Comparison of ENCODE assay signal across 9 cellular contexts in genomic region chrX:137427813-137428212, GRCh38.
DNase-seq lines count a peak whose midpoint lies in the region; ATAC-seq and TF ChIP-seq lines count a peak whose summit lies in the region.
"Had no signal": no experiment of that assay in that cellular context is flagged by ENCODE, and none has a peak within 500 bp of the region (broad histone marks: within the 10 kb centered on the region; RNA-seq: fewer than 3 reads in every experiment).

No MANE protein-coding gene starts in this region.

- no peak for TF ChIP-seq CTCF in CD4-positive, alpha-beta T cell (IDR thresholded peaks at IDR 0.05)
- TF ChIP-seq CTCF in Peyer's patch (IDR thresholded peaks at IDR 0.05): no peak
- no peak for TF ChIP-seq CTCF in fibroblast of mammary gland (conservative IDR thresholded peaks at IDR 0.05; ENCODE audit: control insufficient read depth, insufficient read depth, low read depth, low read length)
- no peak for TF ChIP-seq CTCF in osteoblast (IDR thresholded peaks at IDR 0.05; ENCODE audit: extremely low read depth, low read depth, low read length)

- CTCF ChIA-PET in CD4-positive, alpha-beta T cell (lab: Charles Lee): no interaction called here

- H3K27me3 ChIP-seq in CD4-positive, alpha-beta T cell (ENCODE audit: control insufficient read depth, insufficient read depth, low read length): peaks cover 80% of the 10 kb centered on the region
- H3K27me3 ChIP-seq in Peyer's patch (peaks cover 0 to 6% of the 10 kb centered on the region in 2 donors), osteoblast (ENCODE audit: insufficient read depth, low read length) (peaks cover 20% of the 10 kb centered on the region), Karpas-422 (ENCODE audit: low read length) (no peaks in the 10 kb centered on the region)

- no peaks in the 10 kb centered on the region for H3K9me3 ChIP-seq in CD4-positive, alpha-beta T cell (ENCODE audit: control insufficient read depth, low read length)
- H3K9me3 ChIP-seq in Peyer's patch (no peaks in the 10 kb centered on the region), osteoblast (ENCODE audit: low read depth, low read length) (no peaks in the 10 kb centered on the region), Karpas-422 (ENCODE audit: low read length) (peaks cover 5% of the 10 kb centered on the region; the same call in 1 of the 2 replicates)

- H3K4me3 ChIP-seq in Peyer's patch (peak overlapping the region; percentile 7 to 43 (median 34)), fibroblast of mammary gland (ENCODE audit: control insufficient read depth, low read depth, low read length) (peak overlapping the region; percentile 34), osteoblast (ENCODE audit: insufficient read depth, low read length) (peak overlapping the region; percentile 64), Karpas-422 (ENCODE audit: low read length) (no peak overlapping the region)

- H3K4me1 Mint-ChIP-seq in CD4-positive, alpha-beta T cell (ENCODE audit: low read depth): peaks cover 10% of the 10 kb centered on the region

- H3K27me3 Mint-ChIP-seq in CD4-positive, alpha-beta T cell: peaks cover 80% of the 10 kb centered on the region

- H4K20me1 ChIP-seq in osteoblast (ENCODE audit: insufficient read depth, low read length) (no peaks in the 10 kb centered on the region), Karpas-422 (ENCODE audit: insufficient read depth, low read depth, low read length) (no peaks in the 10 kb centered on the region)

- DNase-seq in CD4-positive, alpha-beta T cell: no peak
- DNase-seq in Peyer's patch (no peak), fibroblast of mammary gland (ENCODE audit: low read depth) (no peak), osteoblast (ENCODE audit: insufficient read length, low spot score, missing footprints) (peak; percentile 79), Karpas-422 (no peak), 8988T (no peak), DMS 273 (lab: John Stamatoyannopoulos, UW; ENCODE audit: unreplicated experiment) (no peak)
- DNase-seq: hippocampal formation had no signal

- POLR2A ChIA-PET in CD4-positive, alpha-beta T cell (lab: Charles Lee): interaction anchor here (0.5 kb wide), 1 partner anchor 140 kb away, joined by 3 read pairs; no protein-coding TSS in a partner anchor

- ATAC-seq in CD4-positive, alpha-beta T cell (ENCODE audit: poor library complexity): peak; percentile 32
- ATAC-seq in HG02885 (IDR thresholded peaks at IDR 0.05; ENCODE audit: poor library complexity, unreplicated experiment): no peak

- no peaks in the 10 kb centered on the region for H3K9me3 Mint-ChIP-seq in CD4-positive, alpha-beta T cell

- intact Hi-C loops in CD4-positive, alpha-beta T cell (cut with DNase I, micrococcal nuclease): no loop called here

- H3K27ac ChIP-seq in CD4-positive, alpha-beta T cell (ENCODE audit: low read depth, low read length): no peak overlapping the region
- no peak overlapping the region for H3K27ac ChIP-seq in Peyer's patch
- H3K27ac ChIP-seq in osteoblast (ENCODE audit: low read depth, low read length): no peak overlapping the region
- H3K27ac ChIP-seq in Karpas-422 (ENCODE audit: low read length): no peak overlapping the region

- H3K36me3 Mint-ChIP-seq in CD4-positive, alpha-beta T cell (ENCODE audit: low read depth): no peaks in the 10 kb centered on the region

- no peak overlapping the region for H3K27ac Mint-ChIP-seq in CD4-positive, alpha-beta T cell

- H3K4me2 ChIP-seq in osteoblast (ENCODE audit: insufficient read depth, low read length) (peak overlapping the region; percentile 71), Karpas-422 (ENCODE audit: low read depth, low read length, poor library complexity, severe bottlenecking) (no peak overlapping the region)

- no peaks in the 10 kb centered on the region for H3K9me2 ChIP-seq in Karpas-422 (replicated peaks; ENCODE audit: insufficient read depth, low read length)

- peak overlapping the region; percentile 70 for H3K4me3 Mint-ChIP-seq in CD4-positive, alpha-beta T cell

- H3K4me1 ChIP-seq in Peyer's patch: no peaks in the 10 kb centered on the region
- H3K4me1 ChIP-seq in osteoblast (ENCODE audit: insufficient read depth, low read length): no peaks in the 10 kb centered on the region
- H3K4me1 ChIP-seq in Karpas-422 (ENCODE audit: low read length): no peaks in the 10 kb centered on the region

- H3K79me2 ChIP-seq in osteoblast (ENCODE audit: insufficient read depth, low read length): no peaks in the 10 kb centered on the region
- no peaks in the 10 kb centered on the region for H3K79me2 ChIP-seq in Karpas-422 (ENCODE audit: low read length)

- peak overlapping the region; percentile 47 for H2AFZ ChIP-seq in osteoblast (ENCODE audit: low read length)
- H2AFZ ChIP-seq in Karpas-422 (ENCODE audit: low read length): no peak overlapping the region

- no peak for TF ChIP-seq POLR2A in Peyer's patch (IDR thresholded peaks at IDR 0.05)

- H3K36me3 ChIP-seq in Peyer's patch (no peaks in the 10 kb centered on the region), osteoblast (ENCODE audit: insufficient read depth, low read length) (no peaks in the 10 kb centered on the region), Karpas-422 (ENCODE audit: insufficient read depth, low read length) (no peaks in the 10 kb centered on the region)

- no peak overlapping the region for H3K9ac ChIP-seq in Karpas-422 (ENCODE audit: low read length)
